In genomic region chr17:83202002-83203000, GRCh38 we compare ENCODE assay signal across 8 cellular contexts.
DNase-seq lines count a peak whose midpoint lies in the region; ATAC-seq and TF ChIP-seq lines count a peak whose summit lies in the region.

No MANE protein-coding gene starts in this region.

- H3K27ac ChIP-seq in body of pancreas (peak overlapping the region in 1 of 4 donors; percentile 45), mesenchymal stem cell (ENCODE audit: low read length, poor library complexity, severe bottlenecking) (peak overlapping the region; percentile 7), thyroid gland (peak overlapping the region in 2 of 3 donors; percentile 23 to 57), A673 (ENCODE audit: low read depth, low read length, poor library complexity, severe bottlenecking) (no peak overlapping the region)

- H2AFZ ChIP-seq in mesenchymal stem cell (ENCODE audit: low read depth, low read length) = no peak overlapping the region

- H3K27me3 ChIP-seq in body of pancreas = no peaks in the 10 kb centered on the region
- H3K27me3 ChIP-seq in mesenchymal stem cell (ENCODE audit: control insufficient read depth in 1 of 2, insufficient read depth in 1 of 2, low read length in 2 of 2) = no peaks in the 10 kb centered on the region
- H3K27me3 ChIP-seq in thyroid gland = no peaks in the 10 kb centered on the region
- no peaks in the 10 kb centered on the region for H3K27me3 ChIP-seq in A673 (replicated peaks; ENCODE audit: insufficient read depth, low read depth, low read length, poor library complexity)

- H3K36me3 ChIP-seq in body of pancreas (replicated peaks in 1 of 2; ENCODE audit: insufficient read depth in 1 of 2, low read depth in 2 of 2) (no peaks in the 10 kb centered on the region), mesenchymal stem cell (ENCODE audit: control insufficient read depth in 1 of 2, insufficient read depth in 2 of 2, low read depth in 1 of 2, low read length in 2 of 2) (no peaks in the 10 kb centered on the region), thyroid gland (no peaks in the 10 kb centered on the region), A673 (ENCODE audit: insufficient read depth, low read length, poor library complexity, severe bottlenecking) (no peaks in the 10 kb centered on the region)

- no peak overlapping the region for H2BK5ac ChIP-seq in mesenchymal stem cell (ENCODE audit: low read depth, low read length, poor library complexity, severe bottlenecking)

- H3K23ac ChIP-seq in mesenchymal stem cell (ENCODE audit: low read length in 2 of 2) = no peak overlapping the region

- H2BK120ac ChIP-seq in mesenchymal stem cell (ENCODE audit: low read depth, low read length) = no peak overlapping the region

- H4K8ac ChIP-seq in mesenchymal stem cell (ENCODE audit: low read length) = no peak overlapping the region

- H3K4me3 ChIP-seq in body of pancreas (no peak overlapping the region), mesenchymal stem cell (ENCODE audit: insufficient read depth in 1 of 2, low read depth in 1 of 2, low read length in 2 of 2) (no peak overlapping the region), thyroid gland (replicated peaks in 1 of 3) (no peak overlapping the region), A673 (ENCODE audit: low read depth, low read length, poor library complexity, severe bottlenecking) (no peak overlapping the region)

- H3K18ac ChIP-seq in mesenchymal stem cell (ENCODE audit: low read depth in 1 of 2, low read length in 2 of 2) = no peak overlapping the region

- POLR2A ChIA-PET in A673 (lab: Charles Lee; ENCODE audit: low non-redundant PET) = no interaction called here

- DNase-seq in activated CD4-positive, CD25-positive, alpha-beta regulatory T cell treated with anti-CD3 and anti-CD28 coated beads, Interleukin-2, amount 50 U/mL, for 72 hours = peak; percentile 28
- peak in 3 of 4 donors; percentile 2 to 8 (median 5) for DNase-seq in body of pancreas
- no peak for DNase-seq in mesenchymal stem cell
- peak in 1 of 2 donors; percentile 2 for DNase-seq in thyroid gland
- no peak for DNase-seq in A673 (ENCODE audit: low spot score)
- no peak for DNase-seq in central memory CD4-positive, alpha-beta T cell

- no peak overlapping the region for H2BK12ac ChIP-seq in mesenchymal stem cell (ENCODE audit: low read length in 2 of 2)

- H3K79me1 ChIP-seq in mesenchymal stem cell (replicated peaks; ENCODE audit: low read length, poor library complexity, severe bottlenecking) = no peaks in the 10 kb centered on the region

- H2AK5ac ChIP-seq in mesenchymal stem cell (ENCODE audit: low read length, severe bottlenecking) = peak overlapping the region; percentile 21

- CTCF ChIA-PET in A673 (lab: Charles Lee) = no interaction called here

- TF ChIP-seq POLR2A in body of pancreas (IDR thresholded peaks at IDR 0.05) (no peak), thyroid gland (IDR thresholded peaks at IDR 0.05) (no peak)

- no peak overlapping the region for H4K91ac ChIP-seq in mesenchymal stem cell (ENCODE audit: low read length)

- no peak overlapping the region for H3K14ac ChIP-seq in mesenchymal stem cell (ENCODE audit: low read length in 2 of 2)

- TF ChIP-seq CTCF in body of pancreas (IDR thresholded peaks at IDR 0.05) = no peak
- TF ChIP-seq CTCF in thyroid gland (IDR thresholded peaks at IDR 0.05) = no peak
- no peak for TF ChIP-seq CTCF in A673 (conservative IDR thresholded peaks at IDR 0.05; ENCODE audit: low read depth, low read length)

- H3K4me1 ChIP-seq in body of pancreas (no peaks in the 10 kb centered on the region), mesenchymal stem cell (ENCODE audit: control insufficient read depth, insufficient read depth, low read depth, low read length) (peaks cover 36% of the 10 kb centered on the region), thyroid gland (peaks cover 3 to 38% of the 10 kb centered on the region in 2 donors), A673 (ENCODE audit: insufficient read depth, low read length, poor library complexity, severe bottlenecking) (no peaks in the 10 kb centered on the region)

- H3K9ac ChIP-seq in mesenchymal stem cell (ENCODE audit: low read length) = peak overlapping the region; percentile 83

- no peaks in the 10 kb centered on the region for H3K9me3 ChIP-seq in body of pancreas
- no peaks in the 10 kb centered on the region for H3K9me3 ChIP-seq in mesenchymal stem cell (ENCODE audit: control insufficient read depth, low read length)
- H3K9me3 ChIP-seq in thyroid gland = no peaks in the 10 kb centered on the region
- H3K9me3 ChIP-seq in A673 (ENCODE audit: low read depth, low read length, poor library complexity, severe bottlenecking) = no peaks in the 10 kb centered on the region

- no peak overlapping the region for H3K4me2 ChIP-seq in mesenchymal stem cell (ENCODE audit: low read length, poor library complexity, severe bottlenecking)

- no peak overlapping the region for H2BK15ac ChIP-seq in mesenchymal stem cell (ENCODE audit: low read depth, poor library complexity, severe bottlenecking)

- ATAC-seq in activated CD4-positive, CD25-positive, alpha-beta regulatory T cell treated with anti-CD3 and anti-CD28 coated beads, Interleukin-2, amount 50 U/mL, for 24 hours = no peak
- ATAC-seq in body of pancreas = no peak
- no peak for ATAC-seq in HG02610 (IDR thresholded peaks at IDR 0.05; ENCODE audit: unreplicated experiment)

- no peak overlapping the region for H3K4ac ChIP-seq in mesenchymal stem cell (ENCODE audit: low read depth in 1 of 2, low read length in 2 of 2)

- intact Hi-C loops in body of pancreas (cut with DNase I) (no loop called here), thyroid gland (cut with DNase I) (no loop called here), A673 (cut with micrococcal nuclease; ENCODE audit: unreplicated experiment) (no loop called here)

- BruUV-seq in A673 (replicated peaks; lab: Mats Ljungman, UMichigan) = no TSS peak

- 75 to 78% methylated on average over 7 to 13 of the region's 13 CpGs for WGBS in body of pancreas, 2 donors
- WGBS in mesenchymal stem cell = 65% methylated on average over 13 of the region's 13 CpGs
- WGBS in thyroid gland, 2 donors = 92 to 94% methylated on average over 10 to 13 of the region's 13 CpGs

Comparison
In these comparisons a context has a peak if more than half of its experiments do, and no peak if none do; other contexts are left out.
1. DNase-seq: peak in activated CD4-positive, CD25-positive, alpha-beta regulatory T cell treated with anti-CD3 and anti-CD28 coated beads, Interleukin-2, amount 50 U/mL, for 72 hours (single experiment) and body of pancreas (3 of 4); none in mesenchymal stem cell (single experiment), A673 (single experiment) and central memory CD4-positive, alpha-beta T cell (single experiment).